ENCODE assay signal across 1 cellular context in the genomic region with DNA sequence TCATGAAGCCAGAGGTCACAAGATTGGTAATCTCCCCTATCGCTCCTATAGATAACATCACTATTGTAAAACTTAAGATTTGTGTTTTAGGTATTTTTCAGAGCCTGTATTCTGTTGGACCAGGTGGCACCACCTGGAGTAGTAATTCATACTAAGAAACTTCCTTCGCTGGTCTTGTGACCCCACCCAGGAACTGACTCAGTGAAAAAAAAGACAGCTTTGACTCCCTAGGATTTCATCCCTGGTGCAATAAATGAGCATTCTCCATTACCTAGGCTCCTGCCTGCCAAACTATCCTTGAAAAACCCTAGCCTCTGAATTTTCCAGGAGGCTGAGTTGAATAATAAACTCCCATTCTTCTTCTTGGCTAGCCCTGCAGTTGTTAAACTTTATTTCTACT.
TF ChIP-seq lines count a peak whose summit lies in the region.

No MANE protein-coding gene starts in this region.

TF ChIP-seq in IMR-90, 13 proteins besides CTCF, POLR2A, EP300 and RAD21 (continued from another document):
- TF ChIP-seq, protein P1, sequence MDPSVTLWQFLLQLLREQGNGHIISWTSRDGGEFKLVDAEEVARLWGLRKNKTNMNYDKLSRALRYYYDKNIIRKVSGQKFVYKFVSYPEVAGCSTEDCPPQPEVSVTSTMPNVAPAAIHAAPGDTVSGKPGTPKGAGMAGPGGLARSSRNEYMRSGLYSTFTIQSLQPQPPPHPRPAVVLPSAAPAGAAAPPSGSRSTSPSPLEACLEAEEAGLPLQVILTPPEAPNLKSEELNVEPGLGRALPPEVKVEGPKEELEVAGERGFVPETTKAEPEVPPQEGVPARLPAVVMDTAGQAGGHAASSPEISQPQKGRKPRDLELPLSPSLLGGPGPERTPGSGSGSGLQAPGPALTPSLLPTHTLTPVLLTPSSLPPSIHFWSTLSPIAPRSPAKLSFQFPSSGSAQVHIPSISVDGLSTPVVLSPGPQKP (IDR thresholded peaks at IDR 0.05; ENCODE audit: borderline replicate concordance, low read depth, low read length) = no peak
